Comparison of ENCODE assay signal across 6 cellular contexts in the genomic region with DNA sequence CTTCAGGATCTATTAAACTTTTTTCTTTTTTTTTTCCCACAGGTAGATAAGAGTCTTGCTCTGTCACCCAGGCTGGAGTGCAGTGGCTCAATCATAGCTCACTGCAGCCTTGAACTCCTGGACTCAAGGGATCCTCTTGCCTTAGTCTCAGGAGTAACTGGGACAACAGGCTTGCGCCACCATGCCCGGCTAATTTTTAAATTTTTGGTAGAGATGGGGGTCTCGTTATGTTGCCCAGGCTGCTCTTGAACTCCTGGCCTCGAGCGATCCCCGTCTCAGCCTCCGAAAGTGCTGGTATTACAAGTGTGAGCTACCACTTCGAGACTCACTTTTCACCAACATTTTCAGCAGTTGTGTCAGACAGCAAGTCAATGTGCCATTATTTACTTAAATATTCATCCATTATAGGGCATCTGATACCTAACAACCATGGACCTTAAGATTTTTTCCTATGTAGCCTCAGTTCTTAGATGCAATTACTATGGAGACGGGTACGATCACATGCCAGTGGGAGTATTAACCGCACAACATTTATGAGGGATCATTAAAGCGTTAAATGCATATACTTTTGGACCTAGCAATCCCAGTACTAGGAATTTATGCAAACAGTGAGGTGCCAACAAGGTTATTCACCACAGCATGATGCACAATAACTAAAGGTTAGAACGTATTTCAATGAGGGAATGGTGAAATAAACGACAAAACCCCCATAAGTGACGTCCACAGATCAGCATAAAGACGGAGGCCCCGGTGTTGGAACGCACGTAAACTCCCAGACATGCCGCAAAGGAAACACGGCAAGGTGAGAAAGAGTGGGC. TPM values are rescaled to one million over a fixed set of nuclear protein-coding genes. Genes with fewer than 3 reads are reported as not detected.
DNase-seq lines count a peak whose midpoint lies in the region; ATAC-seq and FAIRE-seq lines count a peak whose summit lies in the region.

No MANE protein-coding gene starts in this region.

- H3K36me3 ChIP-seq in urinary bladder (ENCODE audit: insufficient read depth), result no peaks in the 10 kb centered on the region

- H3K27me3 Mint-ChIP-seq in activated T-cell treated with anti-CD3 and anti-CD28 coated beads, Interleukin-2, amount 50 U/mL, for 4 hours (ENCODE audit: low read depth), result no peaks in the 10 kb centered on the region

- H3K36me3 Mint-ChIP-seq in activated T-cell treated with anti-CD3 and anti-CD28 coated beads, Interleukin-2, amount 50 U/mL, for 4 hours (ENCODE audit: insufficient read depth), result peaks cover 15% of the 10 kb centered on the region

- ATAC-seq in activated T-cell treated with anti-CD3 and anti-CD28 coated beads, Interleukin-2, amount 50 U/mL, for 4 hours, result peak; percentile 53 to 56
- ATAC-seq in left lobe of liver, result peak; percentile 7

- H3K27ac ChIP-seq in urinary bladder (ENCODE audit: low read depth), result peak overlapping the region; percentile 87

- DNase-seq in activated CD4-positive, CD25-positive, alpha-beta regulatory T cell treated with anti-CD3 and anti-CD28 coated beads, Interleukin-2, amount 50 U/mL, for 16 hours (ENCODE audit: low read depth, low spot score), result peak; percentile 47
- DNase-seq in activated CD4-positive, CD25-positive, alpha-beta regulatory T cell treated with anti-CD3 and anti-CD28 coated beads, Interleukin-2, amount 50 U/mL, for 72 hours, result no peak
- DNase-seq in activated T-cell treated with anti-CD3 and anti-CD28 coated beads, Interleukin-2, amount 50 U/mL, for 4 hours, result peak; percentile 60
- no peak for DNase-seq in left lobe of liver (ENCODE audit: low spot score)
- no peak for DNase-seq in frontal cortex (ENCODE audit: low spot score in 2 of 2)

- no peaks in the 10 kb centered on the region for H3K4me1 ChIP-seq in urinary bladder (ENCODE audit: insufficient read depth)

- H3K4me1 Mint-ChIP-seq in activated T-cell treated with anti-CD3 and anti-CD28 coated beads, Interleukin-2, amount 50 U/mL, for 4 hours (ENCODE audit: low read depth), result peaks cover 39% of the 10 kb centered on the region

- no peak for FAIRE-seq in frontal cortex (lab: Jason Lieb, UNC)

- H3K4me3 Mint-ChIP-seq in activated T-cell treated with anti-CD3 and anti-CD28 coated beads, Interleukin-2, amount 50 U/mL, for 4 hours, result peak overlapping the region; percentile 84

- H3K9me3 Mint-ChIP-seq in activated T-cell treated with anti-CD3 and anti-CD28 coated beads, Interleukin-2, amount 50 U/mL, for 4 hours, result no peaks in the 10 kb centered on the region

- H3K4me3 ChIP-seq in urinary bladder (ENCODE audit: low read depth, low read length), result peak overlapping the region; percentile 96

- WGBS in urinary bladder, result 30% methylated on average over 21 of the region's 21 CpGs

RNA-seq across cellular contexts. Expression of a gene that starts 0.8 kb away (rescaled TPM):
- total RNA-seq in activated T-cell treated with anti-CD3 and anti-CD28 coated beads, Interleukin-2, amount 50 U/mL, for 4 hours, result 10 to 100 TPM in 1 of 3 donors, 1 to 10 TPM in 2; 7.0 to 12.6 (median 8.3) TPM
- 21.4 TPM for total RNA-seq in left lobe of liver
- total RNA-seq in urinary bladder, result 7.3 TPM
- 21.7 TPM for polyA plus RNA-seq in urinary bladder
- 12.6 TPM for total RNA-seq in frontal cortex

RNA-seq across cellular contexts. Expression of a gene that starts 1.4 kb away (rescaled TPM):
- total RNA-seq in activated T-cell treated with anti-CD3 and anti-CD28 coated beads, Interleukin-2, amount 50 U/mL, for 4 hours, result 100 to 1,000 TPM; 348 to 399 (median 390) TPM
- total RNA-seq in left lobe of liver (49.5 TPM), urinary bladder (58.5 TPM), frontal cortex (102 TPM)
- 102 TPM for polyA plus RNA-seq in urinary bladder

RNA-seq across cellular contexts. Expression of a gene that starts 27.9 kb away (rescaled TPM):
- total RNA-seq in activated T-cell treated with anti-CD3 and anti-CD28 coated beads, Interleukin-2, amount 50 U/mL, for 4 hours, result 100 to 1,000 TPM; 145 to 152 (median 151) TPM
- total RNA-seq in left lobe of liver (31.4 TPM), urinary bladder (60.2 TPM), frontal cortex (135 TPM)
- polyA plus RNA-seq in urinary bladder, result 90.8 TPM

RNA-seq across cellular contexts. Expression of a gene that starts 28.2 kb away (rescaled TPM):
- total RNA-seq in activated T-cell treated with anti-CD3 and anti-CD28 coated beads, Interleukin-2, amount 50 U/mL, for 4 hours, result 10 to 100 TPM; 41.1 to 46.1 (median 42.6) TPM
- total RNA-seq in left lobe of liver (33.6 TPM), urinary bladder (17.7 TPM), frontal cortex (5.3 TPM)
- 49.8 TPM for polyA plus RNA-seq in urinary bladder

RNA-seq across cellular contexts. Expression of a gene that starts 42.5 kb away (rescaled TPM):
- total RNA-seq in activated T-cell treated with anti-CD3 and anti-CD28 coated beads, Interleukin-2, amount 50 U/mL, for 4 hours, result not detected
- total RNA-seq in left lobe of liver, result not detected
- total RNA-seq in urinary bladder, result not detected
- polyA plus RNA-seq in urinary bladder, result not detected
- not detected for total RNA-seq in frontal cortex

Comparison
In these comparisons a context has a peak if more than half of its experiments do, and no peak if none do; other contexts are left out.
1. DNase-seq: peak in activated CD4-positive, CD25-positive, alpha-beta regulatory T cell treated with anti-CD3 and anti-CD28 coated beads, Interleukin-2, amount 50 U/mL, for 16 hours (single experiment) and activated T-cell treated with anti-CD3 and anti-CD28 coated beads, Interleukin-2, amount 50 U/mL, for 4 hours (single experiment); none in activated CD4-positive, CD25-positive, alpha-beta regulatory T cell treated with anti-CD3 and anti-CD28 coated beads, Interleukin-2, amount 50 U/mL, for 72 hours (single experiment), left lobe of liver (single experiment) and frontal cortex (0 of 2).